In genomic region chr3:15375461-15376000, GRCh38 we compare ENCODE assay signal across 1 cellular context.
TF ChIP-seq lines count a peak whose summit lies in the region.

No MANE protein-coding gene starts in this region.

TF ChIP-seq in K562, 482 proteins besides CTCF, POLR2A, EP300 and RAD21 (continued from another document and continues in another):
- TF ChIP-seq AFF1 (IDR thresholded peaks at IDR 0.05; ENCODE audit: low read depth in 1 of 2, partially characterized antibody in 2 of 2) (no peak), MTA2 (IDR thresholded peaks at IDR 0.05; ENCODE audit: low read depth) (no peak), NELFE (IDR thresholded peaks at IDR 0.05; ENCODE audit: insufficient read depth, insufficient read length) (no peak), TCF7 (IDR thresholded peaks at IDR 0.05; ENCODE audit: borderline replicate concordance) (no peak), GTF2A2 (tag; IDR thresholded peaks at IDR 0.05) (no peak), NFE2 (IDR thresholded peaks at IDR 0.05; ENCODE audit: low read depth) (peak; percentile 93), MAFK (IDR thresholded peaks at IDR 0.05; ENCODE audit: low read length) (peak; percentile 87), NFE2L1 (tag; IDR thresholded peaks at IDR 0.05; ENCODE audit: borderline replicate concordance, low read depth) (peak; percentile 88), RBBP5 (IDR thresholded peaks at IDR 0.05; ENCODE audit: borderline replicate concordance, insufficient read depth, low read length, poor library complexity, severe bottlenecking) (no peak), ELF4 (CRISPR knock-in tag; IDR thresholded peaks at IDR 0.05) (no peak), SIN3A (IDR thresholded peaks at IDR 0.05; ENCODE audit: borderline replicate concordance in 2 of 2, control insufficient read depth in 1 of 2, low read depth in 2 of 2, low read length in 2 of 2) (no peak), ZNF23 (CRISPR knock-in tag; IDR thresholded peaks at IDR 0.05) (no peak), GTF2F1 (IDR thresholded peaks at IDR 0.05; ENCODE audit: low read depth, low read length) (no peak), EZH2 (IDR thresholded peaks at IDR 0.05; ENCODE audit: borderline replicate concordance, low read depth, low read length) (no peak), SETDB1 (IDR thresholded peaks at IDR 0.05; ENCODE audit: low read length) (no peak), GTF3C2 (IDR thresholded peaks at IDR 0.05; ENCODE audit: borderline replicate concordance, extremely low read depth, insufficient read length) (no peak), ZNF143 (CRISPR knock-in tag; IDR thresholded peaks at IDR 0.05) (no peak), ZBTB1 (CRISPR knock-in tag; IDR thresholded peaks at IDR 0.05; ENCODE audit: borderline replicate concordance, low read depth) (no peak), BRD4 (IDR thresholded peaks at IDR 0.05) (no peak), PTTG1 (tag; IDR thresholded peaks at IDR 0.05; ENCODE audit: low read depth) (no peak), RBM39 (optimal IDR thresholded peaks at IDR 0.05; ENCODE audit: low read depth, low read length) (no peak), ARID3A (IDR thresholded peaks at IDR 0.05; ENCODE audit: borderline replicate concordance, low read depth, low read length) (no peak), CCAR2 (IDR thresholded peaks at IDR 0.05; ENCODE audit: low read depth, low read length) (no peak), GTF2E2 (tag; IDR thresholded peaks at IDR 0.05) (no peak), C11orf30 (IDR thresholded peaks at IDR 0.05; ENCODE audit: low read depth) (peak; percentile 93), MCM2 (IDR thresholded peaks at IDR 0.05; ENCODE audit: low read depth) (no peak), ZNF282 (CRISPR knock-in tag; IDR thresholded peaks at IDR 0.05) (no peak), ZNF561 (CRISPR knock-in tag; conservative IDR thresholded peaks at IDR 0.05) (no peak), MAFG (tag; conservative IDR thresholded peaks at IDR 0.05) (peak; percentile 94), MEF2A (IDR thresholded peaks at IDR 0.05; ENCODE audit: control insufficient read depth, low read depth, low read length) (no peak), DEAF1 (CRISPR knock-in tag; IDR thresholded peaks at IDR 0.05) (no peak), XRCC4 (IDR thresholded peaks at IDR 0.05; ENCODE audit: extremely low read depth, insufficient read depth, insufficient read length) (no peak), MTA3 (IDR thresholded peaks at IDR 0.05; ENCODE audit: borderline replicate concordance) (no peak), MAFF (IDR thresholded peaks at IDR 0.05; ENCODE audit: low read length) (peak; percentile 91), GATA2 (CRISPR knock-in tag; IDR thresholded peaks at IDR 0.05) (0 out of 2 replicates have a peak, but pooled peaks have one; percentile 14), NFIX (CRISPR knock-in tag; IDR thresholded peaks at IDR 0.05; ENCODE audit: low read depth) (no peak), GATAD2B (IDR thresholded peaks at IDR 0.05; ENCODE audit: borderline replicate concordance) (no peak), SLC30A9 (CRISPR knock-in tag; IDR thresholded peaks at IDR 0.05) (no peak), TBP (optimal IDR thresholded peaks at IDR 0.05; ENCODE audit: low read depth, low read length) (no peak), ZNF77 (CRISPR knock-in tag; IDR thresholded peaks at IDR 0.05) (no peak), ZFP1 (CRISPR knock-in tag; IDR thresholded peaks at IDR 0.05) (no peak), GATAD2A (IDR thresholded peaks at IDR 0.05) (no peak), ZNF280B (CRISPR knock-in tag; IDR thresholded peaks at IDR 0.05) (no peak)
- TF ChIP-seq, protein P1, sequence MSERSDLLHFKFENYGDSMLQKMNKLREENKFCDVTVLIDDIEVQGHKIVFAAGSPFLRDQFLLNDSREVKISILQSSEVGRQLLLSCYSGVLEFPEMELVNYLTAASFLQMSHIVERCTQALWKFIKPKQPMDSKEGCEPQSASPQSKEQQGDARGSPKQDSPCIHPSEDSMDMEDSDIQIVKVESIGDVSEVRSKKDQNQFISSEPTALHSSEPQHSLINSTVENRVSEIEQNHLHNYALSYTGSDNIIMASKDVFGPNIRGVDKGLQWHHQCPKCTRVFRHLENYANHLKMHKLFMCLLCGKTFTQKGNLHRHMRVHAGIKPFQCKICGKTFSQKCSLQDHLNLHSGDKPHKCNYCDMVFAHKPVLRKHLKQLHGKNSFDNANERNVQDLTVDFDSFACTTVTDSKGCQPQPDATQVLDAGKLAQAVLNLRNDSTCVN (CRISPR knock-in tag; IDR thresholded peaks at IDR 0.05) = no peak
- TF ChIP-seq, protein P2, sequence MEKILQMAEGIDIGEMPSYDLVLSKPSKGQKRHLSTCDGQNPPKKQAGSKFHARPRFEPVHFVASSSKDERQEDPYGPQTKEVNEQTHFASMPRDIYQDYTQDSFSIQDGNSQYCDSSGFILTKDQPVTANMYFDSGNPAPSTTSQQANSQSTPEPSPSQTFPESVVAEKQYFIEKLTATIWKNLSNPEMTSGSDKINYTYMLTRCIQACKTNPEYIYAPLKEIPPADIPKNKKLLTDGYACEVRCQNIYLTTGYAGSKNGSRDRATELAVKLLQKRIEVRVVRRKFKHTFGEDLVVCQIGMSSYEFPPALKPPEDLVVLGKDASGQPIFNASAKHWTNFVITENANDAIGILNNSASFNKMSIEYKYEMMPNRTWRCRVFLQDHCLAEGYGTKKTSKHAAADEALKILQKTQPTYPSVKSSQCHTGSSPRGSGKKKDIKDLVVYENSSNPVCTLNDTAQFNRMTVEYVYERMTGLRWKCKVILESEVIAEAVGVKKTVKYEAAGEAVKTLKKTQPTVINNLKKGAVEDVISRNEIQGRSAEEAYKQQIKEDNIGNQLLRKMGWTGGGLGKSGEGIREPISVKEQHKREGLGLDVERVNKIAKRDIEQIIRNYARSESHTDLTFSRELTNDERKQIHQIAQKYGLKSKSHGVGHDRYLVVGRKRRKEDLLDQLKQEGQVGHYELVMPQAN (IDR thresholded peaks at IDR 0.05; ENCODE audit: borderline replicate concordance) = no peak
- TF ChIP-seq, protein P3, sequence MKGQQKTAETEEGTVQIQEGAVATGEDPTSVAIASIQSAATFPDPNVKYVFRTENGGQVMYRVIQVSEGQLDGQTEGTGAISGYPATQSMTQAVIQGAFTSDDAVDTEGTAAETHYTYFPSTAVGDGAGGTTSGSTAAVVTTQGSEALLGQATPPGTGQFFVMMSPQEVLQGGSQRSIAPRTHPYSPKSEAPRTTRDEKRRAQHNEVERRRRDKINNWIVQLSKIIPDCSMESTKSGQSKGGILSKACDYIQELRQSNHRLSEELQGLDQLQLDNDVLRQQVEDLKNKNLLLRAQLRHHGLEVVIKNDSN (CRISPR knock-in tag; IDR thresholded peaks at IDR 0.05) = peak; percentile 21; the same call in 1 of the 2 replicates
- TF ChIP-seq, protein P4, sequence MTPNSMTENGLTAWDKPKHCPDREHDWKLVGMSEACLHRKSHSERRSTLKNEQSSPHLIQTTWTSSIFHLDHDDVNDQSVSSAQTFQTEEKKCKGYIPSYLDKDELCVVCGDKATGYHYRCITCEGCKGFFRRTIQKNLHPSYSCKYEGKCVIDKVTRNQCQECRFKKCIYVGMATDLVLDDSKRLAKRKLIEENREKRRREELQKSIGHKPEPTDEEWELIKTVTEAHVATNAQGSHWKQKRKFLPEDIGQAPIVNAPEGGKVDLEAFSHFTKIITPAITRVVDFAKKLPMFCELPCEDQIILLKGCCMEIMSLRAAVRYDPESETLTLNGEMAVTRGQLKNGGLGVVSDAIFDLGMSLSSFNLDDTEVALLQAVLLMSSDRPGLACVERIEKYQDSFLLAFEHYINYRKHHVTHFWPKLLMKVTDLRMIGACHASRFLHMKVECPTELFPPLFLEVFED (CRISPR knock-in tag; conservative IDR thresholded peaks at IDR 0.05) = no peak
- TF ChIP-seq, protein P5, sequence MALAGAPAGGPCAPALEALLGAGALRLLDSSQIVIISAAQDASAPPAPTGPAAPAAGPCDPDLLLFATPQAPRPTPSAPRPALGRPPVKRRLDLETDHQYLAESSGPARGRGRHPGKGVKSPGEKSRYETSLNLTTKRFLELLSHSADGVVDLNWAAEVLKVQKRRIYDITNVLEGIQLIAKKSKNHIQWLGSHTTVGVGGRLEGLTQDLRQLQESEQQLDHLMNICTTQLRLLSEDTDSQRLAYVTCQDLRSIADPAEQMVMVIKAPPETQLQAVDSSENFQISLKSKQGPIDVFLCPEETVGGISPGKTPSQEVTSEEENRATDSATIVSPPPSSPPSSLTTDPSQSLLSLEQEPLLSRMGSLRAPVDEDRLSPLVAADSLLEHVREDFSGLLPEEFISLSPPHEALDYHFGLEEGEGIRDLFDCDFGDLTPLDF (CRISPR knock-in tag; IDR thresholded peaks at IDR 0.05) = no peak
